ENCODE assay signal across 1 cellular context in the genomic region with DNA sequence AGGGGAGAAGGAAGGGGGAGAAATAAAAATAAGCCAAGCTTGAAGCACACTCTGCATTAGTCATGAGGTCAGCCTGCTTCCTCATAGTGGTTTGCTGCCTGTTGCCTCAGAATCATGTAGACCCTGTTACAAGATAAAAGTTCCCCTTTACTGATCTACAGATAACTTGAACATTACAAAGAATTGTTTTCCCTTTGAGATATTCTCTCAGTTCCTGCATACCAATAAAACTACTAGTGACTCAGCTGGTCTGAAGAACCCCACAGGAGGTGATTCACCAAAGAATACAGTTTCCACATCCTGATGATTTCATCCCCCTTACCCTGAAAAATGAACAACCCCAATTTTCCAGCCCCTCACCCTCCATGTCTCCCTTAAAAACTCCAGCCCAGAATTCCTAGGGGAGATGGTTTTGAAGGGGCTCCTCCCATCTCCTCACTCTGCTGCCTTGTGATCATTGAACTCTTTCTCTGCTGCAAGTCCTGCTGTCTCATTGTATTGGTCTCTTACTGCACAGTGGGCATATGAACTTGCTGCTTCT.
TF ChIP-seq lines count a peak whose summit lies in the region.

No MANE protein-coding gene starts in this region.

TF ChIP-seq in HepG2, 621 proteins besides CTCF, POLR2A, EP300 and RAD21 (continued from another document):
- TF ChIP-seq PREB (CRISPR knock-in tag; IDR thresholded peaks at IDR 0.05) (no peak), GABPB1 (CRISPR knock-in tag; IDR thresholded peaks at IDR 0.05) (no peak), POGZ (CRISPR knock-in tag; IDR thresholded peaks at IDR 0.05) (no peak), ZFY (CRISPR knock-in tag; IDR thresholded peaks at IDR 0.05) (no peak), ARNTL (CRISPR knock-in tag; IDR thresholded peaks at IDR 0.05) (no peak), ZNF607 (CRISPR knock-in tag; IDR thresholded peaks at IDR 0.05; ENCODE audit: borderline replicate concordance) (no peak), SP2 (CRISPR knock-in tag; IDR thresholded peaks at IDR 0.05) (no peak), ZNF761 (CRISPR knock-in tag; conservative IDR thresholded peaks at IDR 0.05) (no peak), SYNCRIP (IDR thresholded peaks at IDR 0.05; ENCODE audit: insufficient read depth, low read depth, low read length) (no peak), NPAS2 (CRISPR knock-in tag; IDR thresholded peaks at IDR 0.05; ENCODE audit: borderline replicate concordance) (no peak), GRHL1 (CRISPR knock-in tag; conservative IDR thresholded peaks at IDR 0.05) (no peak), ZSCAN20 (CRISPR knock-in tag; IDR thresholded peaks at IDR 0.05; ENCODE audit: borderline replicate concordance) (no peak), MTA1 (CRISPR knock-in tag; IDR thresholded peaks at IDR 0.05; ENCODE audit: borderline replicate concordance) (no peak), ZNF160 (CRISPR knock-in tag; IDR thresholded peaks at IDR 0.05) (no peak), CEBPG (CRISPR knock-in tag; IDR thresholded peaks at IDR 0.05) (no peak), ATF1 (CRISPR knock-in tag; IDR thresholded peaks at IDR 0.05) (no peak), IKZF1 (IDR thresholded peaks at IDR 0.05) (no peak)
- TF ChIP-seq, protein P1, sequence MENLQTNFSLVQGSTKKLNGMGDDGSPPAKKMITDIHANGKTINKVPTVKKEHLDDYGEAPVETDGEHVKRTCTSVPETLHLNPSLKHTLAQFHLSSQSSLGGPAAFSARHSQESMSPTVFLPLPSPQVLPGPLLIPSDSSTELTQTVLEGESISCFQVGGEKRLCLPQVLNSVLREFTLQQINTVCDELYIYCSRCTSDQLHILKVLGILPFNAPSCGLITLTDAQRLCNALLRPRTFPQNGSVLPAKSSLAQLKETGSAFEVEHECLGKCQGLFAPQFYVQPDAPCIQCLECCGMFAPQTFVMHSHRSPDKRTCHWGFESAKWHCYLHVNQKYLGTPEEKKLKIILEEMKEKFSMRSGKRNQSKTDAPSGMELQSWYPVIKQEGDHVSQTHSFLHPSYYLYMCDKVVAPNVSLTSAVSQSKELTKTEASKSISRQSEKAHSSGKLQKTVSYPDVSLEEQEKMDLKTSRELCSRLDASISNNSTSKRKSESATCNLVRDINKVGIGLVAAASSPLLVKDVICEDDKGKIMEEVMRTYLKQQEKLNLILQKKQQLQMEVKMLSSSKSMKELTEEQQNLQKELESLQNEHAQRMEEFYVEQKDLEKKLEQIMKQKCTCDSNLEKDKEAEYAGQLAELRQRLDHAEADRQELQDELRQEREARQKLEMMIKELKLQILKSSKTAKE (CRISPR knock-in tag; IDR thresholded peaks at IDR 0.05; ENCODE audit: borderline replicate concordance) = no peak
- TF ChIP-seq, protein P2, sequence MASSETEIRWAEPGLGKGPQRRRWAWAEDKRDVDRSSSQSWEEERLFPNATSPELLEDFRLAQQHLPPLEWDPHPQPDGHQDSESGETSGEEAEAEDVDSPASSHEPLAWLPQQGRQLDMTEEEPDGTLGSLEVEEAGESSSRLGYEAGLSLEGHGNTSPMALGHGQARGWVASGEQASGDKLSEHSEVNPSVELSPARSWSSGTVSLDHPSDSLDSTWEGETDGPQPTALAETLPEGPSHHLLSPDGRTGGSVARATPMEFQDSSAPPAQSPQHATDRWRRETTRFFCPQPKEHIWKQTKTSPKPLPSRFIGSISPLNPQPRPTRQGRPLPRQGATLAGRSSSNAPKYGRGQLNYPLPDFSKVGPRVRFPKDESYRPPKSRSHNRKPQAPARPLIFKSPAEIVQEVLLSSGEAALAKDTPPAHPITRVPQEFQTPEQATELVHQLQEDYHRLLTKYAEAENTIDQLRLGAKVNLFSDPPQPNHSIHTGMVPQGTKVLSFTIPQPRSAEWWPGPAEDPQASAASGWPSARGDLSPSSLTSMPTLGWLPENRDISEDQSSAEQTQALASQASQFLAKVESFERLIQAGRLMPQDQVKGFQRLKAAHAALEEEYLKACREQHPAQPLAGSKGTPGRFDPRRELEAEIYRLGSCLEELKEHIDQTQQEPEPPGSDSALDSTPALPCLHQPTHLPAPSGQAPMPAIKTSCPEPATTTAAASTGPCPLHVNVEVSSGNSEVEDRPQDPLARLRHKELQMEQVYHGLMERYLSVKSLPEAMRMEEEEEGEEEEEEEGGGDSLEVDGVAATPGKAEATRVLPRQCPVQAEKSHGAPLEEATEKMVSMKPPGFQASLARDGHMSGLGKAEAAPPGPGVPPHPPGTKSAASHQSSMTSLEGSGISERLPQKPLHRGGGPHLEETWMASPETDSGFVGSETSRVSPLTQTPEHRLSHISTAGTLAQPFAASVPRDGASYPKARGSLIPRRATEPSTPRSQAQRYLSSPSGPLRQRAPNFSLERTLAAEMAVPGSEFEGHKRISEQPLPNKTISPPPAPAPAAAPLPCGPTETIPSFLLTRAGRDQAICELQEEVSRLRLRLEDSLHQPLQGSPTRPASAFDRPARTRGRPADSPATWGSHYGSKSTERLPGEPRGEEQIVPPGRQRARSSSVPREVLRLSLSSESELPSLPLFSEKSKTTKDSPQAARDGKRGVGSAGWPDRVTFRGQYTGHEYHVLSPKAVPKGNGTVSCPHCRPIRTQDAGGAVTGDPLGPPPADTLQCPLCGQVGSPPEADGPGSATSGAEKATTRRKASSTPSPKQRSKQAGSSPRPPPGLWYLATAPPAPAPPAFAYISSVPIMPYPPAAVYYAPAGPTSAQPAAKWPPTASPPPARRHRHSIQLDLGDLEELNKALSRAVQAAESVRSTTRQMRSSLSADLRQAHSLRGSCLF (CRISPR knock-in tag; IDR thresholded peaks at IDR 0.05; ENCODE audit: borderline replicate concordance) = no peak
